In the genomic region with DNA sequence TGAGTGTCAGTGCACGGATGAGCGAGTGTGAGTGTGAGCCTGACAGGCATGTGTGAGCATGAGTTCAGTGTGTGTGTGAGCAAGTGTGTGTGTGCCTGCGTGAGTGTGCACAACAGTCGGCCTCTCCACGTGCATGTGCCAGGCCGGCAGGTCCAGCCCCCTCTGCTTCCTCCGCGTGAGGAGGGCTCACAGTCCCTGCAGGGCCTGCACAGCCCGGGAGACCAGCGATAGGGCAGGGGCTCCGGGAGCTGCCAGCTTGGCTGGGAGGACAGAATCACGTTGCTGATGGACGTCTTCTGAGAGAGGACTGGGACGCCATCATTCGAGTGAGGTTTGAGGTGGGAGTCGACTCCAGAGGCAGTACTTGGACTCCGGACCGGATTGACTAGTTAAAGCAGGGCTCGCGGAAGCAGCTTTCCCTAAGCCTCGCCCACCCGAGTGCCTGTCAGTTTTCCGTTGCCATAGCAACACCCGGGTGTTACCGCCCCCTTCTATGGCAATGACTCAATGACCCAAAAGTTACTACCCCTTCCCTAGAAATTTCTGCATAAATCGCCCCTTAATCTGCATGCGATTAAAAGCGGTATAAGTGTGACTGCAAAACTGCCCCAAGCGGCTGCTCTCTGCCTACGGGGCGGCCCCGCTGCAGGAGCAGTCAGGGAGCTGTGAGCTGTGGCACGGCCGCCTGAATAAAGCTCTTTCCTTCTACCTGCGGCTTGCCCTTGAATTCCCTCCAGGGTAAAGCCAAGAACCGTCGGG, we compare ENCODE assay signal across 8 cellular contexts. TPM values are rescaled to one million over a fixed set of nuclear protein-coding genes. Genes with fewer than 3 reads are reported as not detected.
DNase-seq lines count a peak whose midpoint lies in the region; ATAC-seq and TF ChIP-seq lines count a peak whose summit lies in the region.

No MANE protein-coding gene starts in this region.

- H3K9me3 Mint-ChIP-seq in endothelial cell (ENCODE audit: unreplicated experiment): peaks cover under 1% of the 10 kb centered on the region

- WGBS in mesodermal cell (ENCODE audit: insufficient coverage in 2 of 2), 2 experiments: 20 to 24% methylated on average over 35 of the region's 37 CpGs

- H3K36me3 ChIP-seq in BJ (ENCODE audit: control insufficient read depth, insufficient read depth, low read length): no peaks in the 10 kb centered on the region
- no peaks in the 10 kb centered on the region for H3K36me3 ChIP-seq in mesodermal cell (ENCODE audit: control insufficient read depth, insufficient read depth, low read length)

- H3K27ac Mint-ChIP-seq in endothelial cell (ENCODE audit: unreplicated experiment): no peak overlapping the region

- ATAC-seq in GM19452 (IDR thresholded peaks at IDR 0.05; ENCODE audit: unreplicated experiment): peak; percentile 81

- H3K4me3 ChIP-seq in BJ (ENCODE audit: low read depth, low read length) (peak overlapping the region; percentile 58), mesodermal cell (ENCODE audit: extremely low read depth, insufficient read depth, low read length, poor library complexity, severe bottlenecking) (peak overlapping the region; percentile 21)
- H3K4me3 ChIP-seq in Jurkat, Clone E6-1 (ENCODE audit: low read length): peak overlapping the region; percentile 15; the same call in 1 of the 2 replicates

- no peaks in the 10 kb centered on the region for H3K36me3 Mint-ChIP-seq in endothelial cell (ENCODE audit: low read depth, unreplicated experiment)

- TF ChIP-seq CTCF in BJ (IDR thresholded peaks at IDR 0.05; ENCODE audit: insufficient read depth, low read depth, low read length): no peak; the same call in 1 of the 2 replicates
- no peak for TF ChIP-seq CTCF in endothelial cell (IDR thresholded peaks at IDR 0.05; ENCODE audit: unreplicated experiment)

- peaks cover 2% of the 10 kb centered on the region for H3K27me3 ChIP-seq in BJ (ENCODE audit: control insufficient read depth, insufficient read depth, low read length)

- CTCF ChIA-PET in BJ (lab: Yijun Ruan, JAX): interaction anchor here (0.6 to 1.4 kb wide), 3 partner anchors 11 to 345 kb away, joined by 3 read pairs; no protein-coding TSS in a partner anchor

- peak; percentile 9 for DNase-seq in BJ (ENCODE audit: low read depth)
- DNase-seq in Jurkat, Clone E6-1 (ENCODE audit: low read depth, low spot score): no peak
- DNase-seq in activated CD8-positive, alpha-beta memory T cell treated with anti-CD3 and anti-CD28 coated beads for 24 hours: peak; percentile 84
- DNase-seq in endothelial cell (ENCODE audit: low spot score): peak; percentile 67
- DNase-seq in stimulated activated CD8-positive, alpha-beta memory T cell treated with anti-CD3 and anti-CD28 coated beads, Interleukin-12 subunit alpha, Interleukin-12 subunit beta, amount 100 ng/mL, for 4 hours (ENCODE audit: low read depth): peak; percentile 39
- no peak for DNase-seq in globus pallidus (ENCODE audit: low spot score)

- H3K27ac ChIP-seq in mesodermal cell (ENCODE audit: low read depth, low read length, severe bottlenecking): no peak overlapping the region

- no peaks in the 10 kb centered on the region for H3K4me1 Mint-ChIP-seq in endothelial cell (ENCODE audit: unreplicated experiment)

- H3K27me3 Mint-ChIP-seq in endothelial cell (ENCODE audit: unreplicated experiment): peaks cover 5% of the 10 kb centered on the region

- POLR2A ChIA-PET in BJ (lab: Charles Lee): no interaction called here

- H3K9me3 ChIP-seq in mesodermal cell (ENCODE audit: control insufficient read depth, low read length): no peaks in the 10 kb centered on the region

- no peaks in the 10 kb centered on the region for H3K4me1 ChIP-seq in mesodermal cell (ENCODE audit: control insufficient read depth, insufficient read depth, low read length, poor library complexity, severe bottlenecking)

- H3K4me3 Mint-ChIP-seq in endothelial cell (ENCODE audit: unreplicated experiment): peak overlapping the region; percentile 87

RNA-seq across cellular contexts. Expression of a gene that starts 19.7 kb away (rescaled TPM):
- polyA plus RNA-seq in BJ (2011; rRNA removed): 1.8 and 2.0 TPM in 2 replicates
- 0.15 and 0.66 TPM in 2 replicates for polyA minus RNA-seq in BJ (2011; rRNA and poly(A)+ RNA removed)
- polyA plus RNA-seq in Jurkat, Clone E6-1 (2012; ENCODE audit: insufficient read depth, insufficient read length): not detected
- total RNA-seq in endothelial cell (ENCODE audit: unreplicated experiment): 0.95 TPM
- polyA plus RNA-seq in mesodermal cell (2013, experiment 1 of 2): 3.2 TPM
- 2.9 TPM for polyA plus RNA-seq in mesodermal cell (2013, experiment 2 of 2)

Comparison
In these comparisons a context has a peak if more than half of its experiments do, and no peak if none do; other contexts are left out.
1. DNase-seq: peak in BJ (single experiment), activated CD8-positive, alpha-beta memory T cell treated with anti-CD3 and anti-CD28 coated beads for 24 hours (single experiment), endothelial cell (single experiment) and stimulated activated CD8-positive, alpha-beta memory T cell treated with anti-CD3 and anti-CD28 coated beads, Interleukin-12 subunit alpha, Interleukin-12 subunit beta, amount 100 ng/mL, for 4 hours (single experiment); none in Jurkat, Clone E6-1 (single experiment) and globus pallidus (single experiment).
2. Peak in every context shown above with its lines, with median percentiles within 50 percentile points of each other: H3K4me3 ChIP-seq.